Comparison of ENCODE assay signal across 8 cellular contexts in genomic region chr19:1591421-1592022, GRCh38. TPM values are rescaled to one million over a fixed set of nuclear protein-coding genes. Genes with fewer than 3 reads are reported as not detected.
DNase-seq lines count a peak whose midpoint lies in the region; ATAC-seq and TF ChIP-seq lines count a peak whose summit lies in the region.

No MANE protein-coding gene starts in this region.

- intact Hi-C loops in ascending aorta (cut with DNase I): loop anchor here (1.0 kb wide), 3 partner anchors 14 to 61 kb away; partner anchors contain the start of genes TCF3 and UQCR11

- ATAC-seq in thoracic aorta (ENCODE audit: insufficient number of reproducible peaks, low FRiP score, low read depth) (no peak), HG03457 (IDR thresholded peaks at IDR 0.05; ENCODE audit: unreplicated experiment) (no peak)

- H3K9me3 ChIP-seq in ascending aorta: no peaks in the 10 kb centered on the region
- no peaks in the 10 kb centered on the region for H3K9me3 ChIP-seq in thoracic aorta

- TF ChIP-seq CTCF in GM06990 (IDR thresholded peaks at IDR 0.05; ENCODE audit: insufficient read depth, low read length, poor library complexity, severe bottlenecking): no peak
- TF ChIP-seq CTCF in ascending aorta (IDR thresholded peaks at IDR 0.05): no peak
- no peak for TF ChIP-seq CTCF in thoracic aorta (IDR thresholded peaks at IDR 0.05)

- H3K4me1 ChIP-seq in ascending aorta (peaks cover 8 to 17% of the 10 kb centered on the region in 2 donors), thoracic aorta (ENCODE audit: control insufficient read depth in 1 of 2, low read depth in 2 of 2) (peaks cover 10 to 26% of the 10 kb centered on the region in 2 donors)

- DNase-seq in GM06990 (ENCODE audit: extremely low read depth, insufficient read length): peak; percentile 28
- DNase-seq in NCI-H1417 (lab: John Stamatoyannopoulos, UW): peak; percentile 34 to 77 (median 76)
- no peak for DNase-seq in ascending aorta (ENCODE audit: low spot score in 2 of 2)
- DNase-seq in left kidney (ENCODE audit: low read depth, low spot score): peak; percentile 53
- DNase-seq in thoracic aorta (ENCODE audit: low spot score): no peak
- DNase-seq in pons (ENCODE audit: low spot score): no peak
- no peak for DNase-seq in GOT3 (lab: John Stamatoyannopoulos, UW)

- H3K27ac ChIP-seq in ascending aorta: peak overlapping the region; percentile 84 to 94
- peak overlapping the region; percentile 74 to 76 for H3K27ac ChIP-seq in thoracic aorta

- H3K4me3 ChIP-seq in GM06990 (replicated peaks; ENCODE audit: low read depth, low read length) (peak overlapping the region; percentile 98), ascending aorta (peak overlapping the region; percentile 74 to 89), thoracic aorta (peak overlapping the region; percentile 85)

- H3K36me3 ChIP-seq in GM06990 (ENCODE audit: control insufficient read depth, insufficient read depth, low read length): no peaks in the 10 kb centered on the region; the same call in 1 of the 2 replicates
- peaks cover under 1 to 1% of the 10 kb centered on the region in 2 donors for H3K36me3 ChIP-seq in ascending aorta
- H3K36me3 ChIP-seq in thoracic aorta: peaks cover 13% of the 10 kb centered on the region

- H3K27me3 ChIP-seq in GM06990 (replicated peaks; ENCODE audit: control insufficient read depth, insufficient read depth, low read length): no peaks in the 10 kb centered on the region
- H3K27me3 ChIP-seq in ascending aorta: no peaks in the 10 kb centered on the region
- no peaks in the 10 kb centered on the region for H3K27me3 ChIP-seq in thoracic aorta (replicated peaks; ENCODE audit: insufficient read depth)

RNA-seq across cellular contexts. Expression of gene MBD3, which starts 1.1 kb away (rescaled TPM):
- total RNA-seq in ascending aorta: 143 TPM
- 100 to 1,000 TPM in 1 of 2 donors, 10 to 100 TPM in 1; 97.8 to 102 TPM for total RNA-seq in thoracic aorta

RNA-seq across cellular contexts. Expression of gene UQCR11, which starts 13.7 kb away (rescaled TPM):
- total RNA-seq in ascending aorta (61.0 TPM), thoracic aorta (10 to 100 TPM; 32.7 to 51.9 TPM)

RNA-seq across cellular contexts. Expression of gene MEX3D, which starts 23.4 kb away (rescaled TPM):
- 83.7 TPM for total RNA-seq in ascending aorta
- total RNA-seq in thoracic aorta: 10 to 100 TPM; 23.4 to 26.4 TPM

Comparison
In these comparisons a context has a peak if more than half of its experiments do, and no peak if none do; other contexts are left out.
1. DNase-seq: peak in GM06990 (single experiment), NCI-H1417 (3 of 3) and left kidney (single experiment); none in ascending aorta (0 of 2), thoracic aorta (single experiment), pons (single experiment) and GOT3 (single experiment).
2. Peak in every context shown above with its lines, with median percentiles within 50 percentile points of each other: H3K4me3 ChIP-seq.